Comparison of ENCODE assay signal across 24 cellular contexts in genomic region chr2:121177905-121178304, GRCh38.
"Had no signal": no experiment of that assay in that cellular context is flagged by ENCODE, and none has a peak within 500 bp of the region (broad histone marks: within the 10 kb centered on the region; RNA-seq: fewer than 3 reads in every experiment).

No MANE protein-coding gene starts in this region.

- H3K4me1 ChIP-seq: left lung, lower lobe of right lung had no signal

- DNase-seq: dermis blood vessel endothelial cell; dorsolateral prefrontal cortex; effector CD4-positive, alpha-beta T cell; effector memory CD4-positive, alpha-beta T cell; esophagus squamous epithelium; foreskin fibroblast; foreskin melanocyte; gastrocnemius medialis; glutamatergic neuron; heart left ventricle; hypothalamus; immature natural killer cell; islet precursor cell; left cardiac atrium; left lung; left ventricle myocardium superior; lower lobe of right lung; mesenchymal stem cell; midbrain had no signal

- H3K4me3 ChIP-seq: coronary artery, dorsolateral prefrontal cortex, esophagus squamous epithelium, gastrocnemius medialis, heart left ventricle, hepatocyte, left lung, lower lobe of right lung had no signal

- ATAC-seq: esophagus mucosa, gastrocnemius medialis, heart left ventricle, left cardiac atrium, left lung, left ventricle myocardium superior, lower lobe of right lung had no signal

- H3K27ac ChIP-seq: coronary artery, dorsolateral prefrontal cortex, esophagus squamous epithelium, gastrocnemius medialis, heart left ventricle, hepatocyte, left lung, lower lobe of right lung had no signal

- H3K9me3 ChIP-seq: esophagus squamous epithelium, gastrocnemius medialis, heart left ventricle, left lung, lower lobe of right lung had no signal

- H3K4me2 ChIP-seq: hepatocyte had no signal

- H2AFZ ChIP-seq: hepatocyte had no signal

- FAIRE-seq: colon, endothelial cell of umbilical vein had no signal

- H3K27me3 ChIP-seq: gastrocnemius medialis, hepatocyte had no signal

- H3K79me2 ChIP-seq: hepatocyte had no signal

- H3K36me3 ChIP-seq: esophagus squamous epithelium, gastrocnemius medialis, heart left ventricle, left lung, lower lobe of right lung had no signal
